ENCODE assay signal across 8 cellular contexts in genomic region chr6:113860165-113860955, GRCh38. TPM values are rescaled to one million over a fixed set of nuclear protein-coding genes. Genes with fewer than 3 reads are reported as not detected.
DNase-seq lines count a peak whose midpoint lies in the region; ATAC-seq, FAIRE-seq and TF ChIP-seq lines count a peak whose summit lies in the region.

No MANE protein-coding gene starts in this region.

- CTCF ChIA-PET in A549 (lab: Yijun Ruan, JAX), result interaction anchor here (0.6 to 2.6 kb wide), 7 partner anchors 152 to 1275 kb away, joined by 3 to 10 read pairs (median 3); no protein-coding TSS in a partner anchor
- CTCF ChIA-PET in activated CD8-positive, alpha-beta T cell treated with anti-CD3 and anti-CD28 coated beads, Interleukin-2, amount 10 ng/mL, durations not matched to agents 7 days and 5 days (lab: Charles Lee), result interaction anchor here (1.8 kb wide), 1 partner anchor 1681 kb away, joined by 17 read pairs; no protein-coding TSS in a partner anchor

- peak overlapping the region; percentile 90 for H3K4me2 ChIP-seq in A549

- peaks cover 21% of the 10 kb centered on the region for H3K27me3 Mint-ChIP-seq in activated CD8-positive, alpha-beta T cell treated with anti-CD3 and anti-CD28 coated beads, Interleukin-2, amount 10 ng/mL, durations not matched to agents 7 days and 5 days (ENCODE audit: low read depth)

- peak in 1 of 2 experiments; percentile 4 for DNase-seq in A549 (ENCODE audit: low read depth in 1 of 2, low spot score in 1 of 2)
- DNase-seq in GM20000 (ENCODE audit: low spot score), result peak; percentile 18
- peak in 1 of 2 donors; percentile 40 for DNase-seq in breast epithelium (ENCODE audit: low spot score in 2 of 2)
- no peak for DNase-seq in left lobe of liver (ENCODE audit: low spot score)
- peak; percentile 89 for DNase-seq in testis
- DNase-seq in activated CD8-positive, alpha-beta T cell treated with anti-CD3 and anti-CD28 coated beads, Interleukin-2, amount 10 ng/mL, durations not matched to agents 7 days and 5 days, result no peak
- no peak for DNase-seq in stimulated activated CD8-positive, alpha-beta memory T cell treated with anti-CD3 and anti-CD28 coated beads, Interleukin-4, amount 100 ng/mL, for 48 hours

- 64% methylated on average over 23 of the region's 59 CpGs for WGBS in A549 (ENCODE audit: missing lambda C conversion rate)
- 2 to 26% methylated on average over 39 to 59 of the region's 59 CpGs for WGBS in testis, 2 donors

- H3K27ac ChIP-seq in A549, result peak overlapping the region; percentile 95 to 99
- H3K27ac ChIP-seq in breast epithelium, result peak overlapping the region; percentile 97 to 98
- H3K27ac ChIP-seq in testis, result peak overlapping the region; percentile 90 to 99

- TF ChIP-seq EP300 in A549 (IDR thresholded peaks at IDR 0.05), result no peak

- no peak overlapping the region for H3K4me3 Mint-ChIP-seq in activated CD8-positive, alpha-beta T cell treated with anti-CD3 and anti-CD28 coated beads, Interleukin-2, amount 10 ng/mL, durations not matched to agents 7 days and 5 days

- H3K36me3 Mint-ChIP-seq in activated CD8-positive, alpha-beta T cell treated with anti-CD3 and anti-CD28 coated beads, Interleukin-2, amount 10 ng/mL, durations not matched to agents 7 days and 5 days (ENCODE audit: low read depth), result peaks cover 4% of the 10 kb centered on the region

- no peak overlapping the region for H3K27ac Mint-ChIP-seq in activated CD8-positive, alpha-beta T cell treated with anti-CD3 and anti-CD28 coated beads, Interleukin-2, amount 10 ng/mL, durations not matched to agents 7 days and 5 days

- no peaks in the 10 kb centered on the region for H3K36me3 ChIP-seq in breast epithelium
- no peaks in the 10 kb centered on the region for H3K36me3 ChIP-seq in testis (ENCODE audit: low read depth, missing control alignments)

- peak overlapping the region; percentile 98 for H3K4me3 ChIP-seq in A549
- H3K4me3 ChIP-seq in breast epithelium, result peak overlapping the region; percentile 70 to 80 (median 70)
- H3K4me3 ChIP-seq in testis, result peak overlapping the region; percentile 70 to 75

- TF ChIP-seq POLR2A in A549 (IDR thresholded peaks at IDR 0.05; ENCODE audit: low read length), result no peak
- TF ChIP-seq POLR2A in breast epithelium (IDR thresholded peaks at IDR 0.05), result no peak
- TF ChIP-seq POLR2A in testis (IDR thresholded peaks at IDR 0.05), result no peak

- H3K27me3 ChIP-seq in breast epithelium (no peaks in the 10 kb centered on the region), testis (no peaks in the 10 kb centered on the region)

- intact Hi-C loops in breast epithelium (cut with DNase I; ENCODE audit: low total_unique reads) (no loop called here), testis (cut with DNase I; ENCODE audit: low total_unique reads) (no loop called here)

- no peak for FAIRE-seq in A549 (lab: Jason Lieb, UNC)

- TF ChIP-seq CTCF in A549 (IDR thresholded peaks at IDR 0.05) (no peak), GM20000 (IDR thresholded peaks at IDR 0.05; ENCODE audit: extremely low read depth, missing control alignments) (no peak), breast epithelium (IDR thresholded peaks at IDR 0.05) (no peak), testis (IDR thresholded peaks at IDR 0.05) (no peak)

- H3K4me1 ChIP-seq in A549 (peaks cover 12% of the 10 kb centered on the region; the same call in 2 of the 3 replicates), breast epithelium (no peaks in the 10 kb centered on the region), testis (no peaks in the 10 kb centered on the region)

- ATAC-seq in A549 (no peak), left lobe of liver (peak; percentile 7), HG03565 (IDR thresholded peaks at IDR 0.05; ENCODE audit: unreplicated experiment) (no peak)
- ATAC-seq in activated CD8-positive, alpha-beta T cell treated with anti-CD3 and anti-CD28 coated beads, Interleukin-2, amount 10 ng/mL, durations not matched to agents 7 days and 5 days, result no peak

- POLR2A ChIA-PET in A549 (lab: Yijun Ruan, JAX), result interaction anchor here (1.8 to 3.0 kb wide), 2 partner anchors 427 to 740 kb away, joined by 5 to 14 read pairs; no protein-coding TSS in a partner anchor
- POLR2A ChIA-PET in activated CD8-positive, alpha-beta T cell treated with anti-CD3 and anti-CD28 coated beads, Interleukin-2, amount 10 ng/mL, durations not matched to agents 7 days and 5 days (lab: Charles Lee), result no interaction called here

- peaks cover 18% of the 10 kb centered on the region for H3K4me1 Mint-ChIP-seq in activated CD8-positive, alpha-beta T cell treated with anti-CD3 and anti-CD28 coated beads, Interleukin-2, amount 10 ng/mL, durations not matched to agents 7 days and 5 days (ENCODE audit: low read depth)

- TF ChIP-seq RAD21 in A549 (conservative IDR thresholded peaks at IDR 0.05 in 1 of 2, IDR thresholded peaks at IDR 0.05 in 1 of 2), result no peak

- H3K9me3 ChIP-seq in A549 (no peaks in the 10 kb centered on the region), breast epithelium (no peaks in the 10 kb centered on the region), testis (no peaks in the 10 kb centered on the region)

- H3K9me3 Mint-ChIP-seq in activated CD8-positive, alpha-beta T cell treated with anti-CD3 and anti-CD28 coated beads, Interleukin-2, amount 10 ng/mL, durations not matched to agents 7 days and 5 days (ENCODE audit: insufficient read depth), result no peaks in the 10 kb centered on the region

TF ChIP-seq in A549, 52 proteins besides CTCF, POLR2A, EP300 and RAD21:
- TF ChIP-seq CEBPB (IDR thresholded peaks at IDR 0.05) (no peak), BHLHE40 (IDR thresholded peaks at IDR 0.05; ENCODE audit: low read depth, low read length) (no peak), HOXA7 (CRISPR knock-in tag; IDR thresholded peaks at IDR 0.05) (no peak), ZSCAN20 (CRISPR knock-in tag; IDR thresholded peaks at IDR 0.05) (no peak), RFX5 (IDR thresholded peaks at IDR 0.05) (no peak), HOXB5 (CRISPR knock-in tag; IDR thresholded peaks at IDR 0.05) (no peak), EHF (CRISPR knock-in tag; IDR thresholded peaks at IDR 0.05) (no peak)
TF ChIP-seq in A549: peak in this region for 0.

RNA-seq across cellular contexts. Expression of gene MARCKS, which starts 3.2 kb away (rescaled TPM):
- polyA plus RNA-seq in A549 (2011; rRNA removed) (28.2 and 39.4 TPM in 2 replicates), A549 (2017; fragmentation: RNase III; extraction: RNeasy Plus Mini Kit Qiagen cat#74134 plus additional on column Dnase treatment) (20.2 to 26.3 TPM (median 21.2 TPM) in 3 replicates), testis (ENCODE audit: insufficient read depth, low read depth, low replicate concordance) (21.5 TPM)
- polyA plus RNA-seq in A549 (2012; cell fraction: cytosol; rRNA removed), result 7.2 and 9.1 TPM in 2 replicates
- polyA plus RNA-seq in A549 (2012; cell fraction: nucleus; rRNA removed), result 13.3 and 13.9 TPM in 2 replicates
- polyA minus RNA-seq in A549 (2011; rRNA and poly(A)+ RNA removed), result 9.8 TPM in 2 replicates
- total RNA-seq in breast epithelium (10 to 100 TPM; 19.8 to 54.4 (median 50.8) TPM), left lobe of liver (8.1 TPM), testis (10 to 100 TPM; 26.6 to 32.7 TPM)
- under 1 TPM; 0.05 to 0.08 TPM for total RNA-seq in activated CD8-positive, alpha-beta T cell treated with anti-CD3 and anti-CD28 coated beads, Interleukin-2, amount 10 ng/mL, durations not matched to agents 7 days and 5 days

Comparison
In these comparisons a context has a peak if more than half of its experiments do, and no peak if none do; other contexts are left out.
1. DNase-seq: peak in GM20000 (single experiment) and testis (single experiment); none in left lobe of liver (single experiment), activated CD8-positive, alpha-beta T cell treated with anti-CD3 and anti-CD28 coated beads, Interleukin-2, amount 10 ng/mL, durations not matched to agents 7 days and 5 days (single experiment) and stimulated activated CD8-positive, alpha-beta memory T cell treated with anti-CD3 and anti-CD28 coated beads, Interleukin-4, amount 100 ng/mL, for 48 hours (single experiment).
2. Peak in every context shown above with its lines, with median percentiles within 50 percentile points of each other: H3K27ac ChIP-seq and H3K4me3 ChIP-seq.